Comparison of ENCODE assay signal across 17 cellular contexts in the genomic region with DNA sequence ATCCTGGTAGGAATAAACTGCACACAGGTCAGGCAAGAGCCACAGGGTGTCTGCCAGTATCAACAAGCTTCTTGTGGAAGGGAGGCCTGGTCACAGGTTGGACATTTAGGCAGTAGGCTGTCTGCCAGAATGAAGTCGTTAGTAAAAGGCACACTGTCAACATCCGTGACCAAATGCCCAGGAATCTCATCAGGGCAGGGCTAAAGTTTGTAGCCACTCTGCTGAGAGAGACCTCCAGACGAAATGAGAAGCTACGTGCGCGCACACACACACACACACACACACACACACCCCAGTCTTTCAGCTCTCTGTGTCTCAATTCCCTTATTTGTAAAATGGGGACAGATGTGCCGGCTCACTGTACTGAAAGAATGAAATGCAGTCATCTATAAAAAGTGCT.
"Had no signal": no experiment of that assay in that cellular context is flagged by ENCODE, and none has a peak within 500 bp of the region (broad histone marks: within the 10 kb centered on the region; RNA-seq: fewer than 3 reads in every experiment).

No MANE protein-coding gene starts in this region.

- H3K9me3 Mint-ChIP-seq: activated T-cell treated with anti-CD3 and anti-CD28 coated beads, Interleukin-2, amount 50 U/mL, for 4 hours had no signal

- H3K4me3 Mint-ChIP-seq: activated T-cell treated with anti-CD3 and anti-CD28 coated beads, Interleukin-2, amount 50 U/mL, for 4 hours; naive thymus-derived CD8-positive, alpha-beta T cell; T-helper 2 cell treated with Interferon-gamma antibody and Interleukin-4, amounts not matched to agents 5 μg/mL and 100 μg/mL, for 36 hours had no signal

- H3K36me3 Mint-ChIP-seq: activated naive CD4-positive, alpha-beta T cell treated with anti-CD3 and anti-CD28 coated beads, Interleukin-2, amount 50 U/mL, for 72 hours; naive thymus-derived CD8-positive, alpha-beta T cell had no signal

- ATAC-seq: activated naive CD4-positive, alpha-beta T cell treated with anti-CD3 and anti-CD28 coated beads, Interleukin-2, amount 50 U/mL, for 72 hours; activated T-cell treated with anti-CD3 and anti-CD28 coated beads, Interleukin-2, amount 50 U/mL, for 4 hours; left cardiac atrium; naive thymus-derived CD8-positive, alpha-beta T cell had no signal

- H3K36me3 ChIP-seq: brain microvascular endothelial cell, sigmoid colon, suprapubic skin, upper lobe of left lung had no signal

- H3K4me1 ChIP-seq: sigmoid colon, suprapubic skin, upper lobe of left lung had no signal

- H3K27me3 Mint-ChIP-seq: naive thymus-derived CD8-positive, alpha-beta T cell had no signal

- H3K27me3 ChIP-seq: brain microvascular endothelial cell, sigmoid colon, suprapubic skin, upper lobe of left lung had no signal

- H3K27ac Mint-ChIP-seq: activated naive CD4-positive, alpha-beta T cell treated with anti-CD3 and anti-CD28 coated beads, Interleukin-2, amount 50 U/mL, for 72 hours; T-helper 2 cell treated with Interferon-gamma antibody and Interleukin-4, amounts not matched to agents 5 μg/mL and 100 μg/mL, for 36 hours had no signal

- H3K9me3 ChIP-seq: sigmoid colon, suprapubic skin, upper lobe of left lung had no signal

- H3K4me3 ChIP-seq: sigmoid colon, suprapubic skin, upper lobe of left lung had no signal

- H3K27ac ChIP-seq: brain microvascular endothelial cell, sigmoid colon, suprapubic skin, upper lobe of left lung had no signal

- H3K4me1 Mint-ChIP-seq: naive thymus-derived CD8-positive, alpha-beta T cell had no signal

- DNase-seq: activated CD4-positive, alpha-beta T cell treated with anti-CD3 and anti-CD28 coated beads, Interleukin-2, amount 50 U/mL, for 4 hours; activated CD4-positive, CD25-positive, alpha-beta regulatory T cell treated with anti-CD3 and anti-CD28 coated beads, Interleukin-2, amount 50 U/mL, for 72 hours; activated effector memory CD4-positive, alpha-beta T cell treated with anti-CD3 and anti-CD28 coated beads, Interleukin-2, amount 50 U/mL, for 16 hours; activated T-cell treated with anti-CD3 and anti-CD28 coated beads, Interleukin-2, amount 50 U/mL, for 4 hours; amniotic stem cell; brain microvascular endothelial cell; cerebellar nuclear complex; dermis blood vessel endothelial cell; left cardiac atrium; naive thymus-derived CD8-positive, alpha-beta T cell; sigmoid colon; stimulated activated CD4-positive, alpha-beta T cell treated with anti-CD3 and anti-CD28 coated beads, Interleukin-2, amount 100 ng/mL, for 48 hours; stimulated activated naive CD4-positive, alpha-beta T cell treated with Interleukin-2 at 50 U/mL for 16 hours had no signal
